8 cellular contexts compared by ENCODE assay signal in genomic region chr14:89351364-89351957, GRCh38.
DNase-seq lines count a peak whose midpoint lies in the region; ATAC-seq and TF ChIP-seq lines count a peak whose summit lies in the region.

No MANE protein-coding gene starts in this region.

- H3K4me3 ChIP-seq in HL-60 (replicated peaks; ENCODE audit: insufficient read depth, low read length), result no peak overlapping the region
- no peak overlapping the region for H3K4me3 ChIP-seq in transverse colon

- DNase-seq in HL-60 (ENCODE audit: low read depth in 1 of 2, low spot score in 1 of 2), result peak in 1 of 2 experiments; percentile 57
- peak; percentile 61 for DNase-seq in activated CD8-positive, alpha-beta T cell treated with anti-CD3 and anti-CD28 coated beads, Interleukin-2, amount 10 ng/mL, durations not matched to agents 7 days and 5 days
- peak in 1 of 2 donors; percentile 39 for DNase-seq in left colon
- peak; percentile 35 for DNase-seq in transverse colon
- DNase-seq in stimulated activated CD8-positive, alpha-beta memory T cell treated with anti-CD3 and anti-CD28 coated beads, Interleukin-4, amount 100 ng/mL, for 48 hours, result no peak
- DNase-seq in NCI-H526 treated with DMSO at 0.1 percent for 48 hours (lab: John Stamatoyannopoulos, UW), result no peak

- H3K27ac Mint-ChIP-seq in activated CD8-positive, alpha-beta T cell treated with anti-CD3 and anti-CD28 coated beads, Interleukin-2, amount 10 ng/mL, durations not matched to agents 7 days and 5 days, result peak overlapping the region; percentile 95

- CTCF ChIA-PET in activated CD8-positive, alpha-beta T cell treated with anti-CD3 and anti-CD28 coated beads, Interleukin-2, amount 10 ng/mL, durations not matched to agents 7 days and 5 days (lab: Charles Lee), result interaction anchor here (0.9 to 1.2 kb wide), 3 partner anchors 75 to 415 kb away, joined by 3 to 4 read pairs (median 4); no protein-coding TSS in a partner anchor

- intact Hi-C loops in left colon (cut with DNase I, micrococcal nuclease) (no loop called here), transverse colon (cut with DNase I; ENCODE audit: low total_unique reads) (loop anchor here (10.0 kb wide), 1 partner anchor 53 kb away; no protein-coding TSS in a partner anchor)

- peaks cover 46% of the 10 kb centered on the region for H3K4me1 Mint-ChIP-seq in activated CD8-positive, alpha-beta T cell treated with anti-CD3 and anti-CD28 coated beads, Interleukin-2, amount 10 ng/mL, durations not matched to agents 7 days and 5 days (ENCODE audit: low read depth)

- peak overlapping the region; percentile 86 for H3K27ac ChIP-seq in C4-2B
- H3K27ac ChIP-seq in HL-60 (replicated peaks), result peak overlapping the region; percentile 82
- peak overlapping the region; percentile 67 to 70 (median 68) for H3K27ac ChIP-seq in transverse colon

- TF ChIP-seq EP300 in transverse colon (IDR thresholded peaks at IDR 0.05; ENCODE audit: low read depth), result no peak

- H3K9me3 Mint-ChIP-seq in activated CD8-positive, alpha-beta T cell treated with anti-CD3 and anti-CD28 coated beads, Interleukin-2, amount 10 ng/mL, durations not matched to agents 7 days and 5 days (ENCODE audit: insufficient read depth), result peaks cover 8% of the 10 kb centered on the region

- H3K4me1 ChIP-seq in transverse colon, result peaks cover 5 to 27% (median 18%) of the 10 kb centered on the region in 4 donors

- peaks cover 49% of the 10 kb centered on the region for H3K36me3 Mint-ChIP-seq in activated CD8-positive, alpha-beta T cell treated with anti-CD3 and anti-CD28 coated beads, Interleukin-2, amount 10 ng/mL, durations not matched to agents 7 days and 5 days (ENCODE audit: low read depth)

- no peaks in the 10 kb centered on the region for H3K9me3 ChIP-seq in transverse colon

- 3 to 7% methylated on average over 9 to 11 of the region's 11 CpGs for WGBS in transverse colon (ENCODE audit: low coverage in 1 of 2), 2 donors

- in situ Hi-C loops in transverse colon (cut with MboI; ENCODE audit: low pct_ligation_motif_present in 1 of 4, low pct_unique_long_range_greater_than_20kb in 1 of 4, low sequenced_read_pairs in 3 of 4), result no loop called here

- peak; percentile 69 for ATAC-seq in GM19372 (IDR thresholded peaks at IDR 0.05; ENCODE audit: low read depth, unreplicated experiment)
- peak; percentile 80 for ATAC-seq in activated CD8-positive, alpha-beta T cell treated with anti-CD3 and anti-CD28 coated beads, Interleukin-2, amount 10 ng/mL, durations not matched to agents 7 days and 5 days
- ATAC-seq in left colon, result peak; percentile 25

- H3K27me3 ChIP-seq in HL-60 (ENCODE audit: insufficient read depth, poor library complexity, severe bottlenecking) (no peaks in the 10 kb centered on the region), transverse colon (no peaks in the 10 kb centered on the region)

- peaks cover 0 to 5% (median 0%) of the 10 kb centered on the region in 4 donors for H3K36me3 ChIP-seq in transverse colon

- peak overlapping the region; percentile 75 for H3K4me3 Mint-ChIP-seq in activated CD8-positive, alpha-beta T cell treated with anti-CD3 and anti-CD28 coated beads, Interleukin-2, amount 10 ng/mL, durations not matched to agents 7 days and 5 days

- no peak for TF ChIP-seq POLR2A in transverse colon (IDR thresholded peaks at IDR 0.05)

- TF ChIP-seq CTCF in C4-2B (conservative IDR thresholded peaks at IDR 0.05), result no peak
- TF ChIP-seq CTCF in HL-60 (IDR thresholded peaks at IDR 0.05; ENCODE audit: insufficient read depth, low read length), result no peak
- no peak for TF ChIP-seq CTCF in transverse colon (IDR thresholded peaks at IDR 0.05)

- H3K27me3 Mint-ChIP-seq in activated CD8-positive, alpha-beta T cell treated with anti-CD3 and anti-CD28 coated beads, Interleukin-2, amount 10 ng/mL, durations not matched to agents 7 days and 5 days (ENCODE audit: low read depth), result no peaks in the 10 kb centered on the region

- POLR2A ChIA-PET in activated CD8-positive, alpha-beta T cell treated with anti-CD3 and anti-CD28 coated beads, Interleukin-2, amount 10 ng/mL, durations not matched to agents 7 days and 5 days (lab: Charles Lee), result interaction anchor here (1.0 to 1.8 kb wide), 2 partner anchors 13 to 14 kb away, joined by 3 to 6 read pairs; no protein-coding TSS in a partner anchor

Comparison
In these comparisons a context has a peak if more than half of its experiments do, and no peak if none do; other contexts are left out.
1. ATAC-seq: peak in every context shown above with its lines; median percentile 80 in activated CD8-positive, alpha-beta T cell treated with anti-CD3 and anti-CD28 coated beads, Interleukin-2, amount 10 ng/mL, durations not matched to agents 7 days and 5 days; 69 in GM19372; 25 in left colon.
2. DNase-seq: peak in activated CD8-positive, alpha-beta T cell treated with anti-CD3 and anti-CD28 coated beads, Interleukin-2, amount 10 ng/mL, durations not matched to agents 7 days and 5 days (single experiment) and transverse colon (single experiment); none in stimulated activated CD8-positive, alpha-beta memory T cell treated with anti-CD3 and anti-CD28 coated beads, Interleukin-4, amount 100 ng/mL, for 48 hours (single experiment) and NCI-H526 treated with DMSO at 0.1 percent for 48 hours (single experiment).
3. Peak in every context shown above with its lines, with median percentiles within 50 percentile points of each other: H3K27ac ChIP-seq.